8 cellular contexts compared by ENCODE assay signal in genomic region chr9:34562136-34562745, GRCh38. TPM values are rescaled to one million over a fixed set of nuclear protein-coding genes. Genes with fewer than 3 reads are reported as not detected.
A peak's percentile ranks its signal among the peaks of the same experiment; 100 is the strongest.
DNase-seq lines count a peak whose midpoint lies in the region; ATAC-seq and TF ChIP-seq lines count a peak whose summit lies in the region.

No MANE protein-coding gene starts in this region.

- no peaks in the 10 kb centered on the region for H3K9me3 Mint-ChIP-seq in activated naive CD8-positive, alpha-beta T cell treated with anti-CD3 and anti-CD28 coated beads, Interleukin-2, amount 50 U/mL, for 24 hours

- ATAC-seq in activated naive CD8-positive, alpha-beta T cell treated with anti-CD3 and anti-CD28 coated beads, Interleukin-2, amount 50 U/mL, for 24 hours = no peak
- no peak for ATAC-seq in lower lobe of right lung
- no peak for ATAC-seq in HG03039 (IDR thresholded peaks at IDR 0.05; ENCODE audit: unreplicated experiment)

- TF ChIP-seq CTCF in C4-2B (conservative IDR thresholded peaks at IDR 0.05) (peak; percentile 85), lower lobe of right lung (IDR thresholded peaks at IDR 0.05) (peak; percentile 39)

- no peaks in the 10 kb centered on the region for H3K9me3 ChIP-seq in lower lobe of right lung

- peak; percentile 35 for DNase-seq in GM19240 (ENCODE audit: insufficient read length, low spot score)
- DNase-seq in activated naive CD8-positive, alpha-beta T cell treated with anti-CD3 and anti-CD28 coated beads, Interleukin-2, amount 50 U/mL, for 24 hours = peak; percentile 50
- DNase-seq in lower lobe of right lung = no peak
- no peak for DNase-seq in nucleus accumbens (lab: John Stamatoyannopoulos, UW)
- no peak for DNase-seq in glomerular visceral epithelial cell (ENCODE audit: extremely low spot score)
- no peak for DNase-seq in NCI-H2227 treated with DMSO at 0.1 percent for 48 hours (lab: John Stamatoyannopoulos, UW)

- H3K27ac Mint-ChIP-seq in activated naive CD8-positive, alpha-beta T cell treated with anti-CD3 and anti-CD28 coated beads, Interleukin-2, amount 50 U/mL, for 24 hours = no peak overlapping the region

- H3K27me3 Mint-ChIP-seq in activated naive CD8-positive, alpha-beta T cell treated with anti-CD3 and anti-CD28 coated beads, Interleukin-2, amount 50 U/mL, for 24 hours = peaks cover 30% of the 10 kb centered on the region

- peaks cover 19% of the 10 kb centered on the region for H3K4me1 ChIP-seq in lower lobe of right lung

- H3K4me3 Mint-ChIP-seq in activated naive CD8-positive, alpha-beta T cell treated with anti-CD3 and anti-CD28 coated beads, Interleukin-2, amount 50 U/mL, for 24 hours = no peak overlapping the region

- H3K4me3 ChIP-seq in lower lobe of right lung = no peak overlapping the region

- peaks cover 60% of the 10 kb centered on the region for H3K27me3 ChIP-seq in lower lobe of right lung (ENCODE audit: low read depth)

- intact Hi-C loops in lower lobe of right lung (cut with DNase I) = no loop called here

- H3K27ac ChIP-seq in C4-2B (no peak overlapping the region), lower lobe of right lung (no peak overlapping the region)

- no peaks in the 10 kb centered on the region for H3K4me1 Mint-ChIP-seq in activated naive CD8-positive, alpha-beta T cell treated with anti-CD3 and anti-CD28 coated beads, Interleukin-2, amount 50 U/mL, for 24 hours

- H3K36me3 ChIP-seq in lower lobe of right lung = no peaks in the 10 kb centered on the region

- H3K36me3 Mint-ChIP-seq in activated naive CD8-positive, alpha-beta T cell treated with anti-CD3 and anti-CD28 coated beads, Interleukin-2, amount 50 U/mL, for 24 hours (ENCODE audit: low read depth) = no peaks in the 10 kb centered on the region

RNA-seq across cellular contexts. Expression of gene CNTFR, which starts 27.3 kb away (rescaled TPM):
- 2.5 TPM for total RNA-seq in lower lobe of right lung

RNA-seq across cellular contexts. Expression of gene ENHO, which starts 39.5 kb away (rescaled TPM):
- 0.59 TPM for total RNA-seq in lower lobe of right lung

RNA-seq across cellular contexts. Expression of gene RPP25L, which starts 49.7 kb away (rescaled TPM):
- total RNA-seq in lower lobe of right lung = 16.5 TPM

RNA-seq across cellular contexts. Expression of gene DCTN3, which starts 58.1 kb away (rescaled TPM):
- total RNA-seq in lower lobe of right lung = 72.2 TPM

Comparison
In these comparisons a context has a peak if more than half of its experiments do, and no peak if none do; other contexts are left out.
1. DNase-seq: peak in GM19240 (single experiment) and activated naive CD8-positive, alpha-beta T cell treated with anti-CD3 and anti-CD28 coated beads, Interleukin-2, amount 50 U/mL, for 24 hours (single experiment); none in lower lobe of right lung (single experiment), nucleus accumbens (0 of 56), glomerular visceral epithelial cell (single experiment) and NCI-H2227 treated with DMSO at 0.1 percent for 48 hours (single experiment).